ENCODE assay signal across 9 cellular contexts in genomic region chr20:23049933-23050838, GRCh38. TPM values are rescaled to one million over a fixed set of nuclear protein-coding genes. Genes with fewer than 3 reads are reported as not detected.
DNase-seq lines count a peak whose midpoint lies in the region; ATAC-seq and TF ChIP-seq lines count a peak whose summit lies in the region.
"Had no signal": no experiment of that assay in that cellular context is flagged by ENCODE, and none has a peak within 500 bp of the region (broad histone marks: within the 10 kb centered on the region; RNA-seq: fewer than 3 reads in every experiment).

No MANE protein-coding gene starts in this region.

- H3K4me1 ChIP-seq in endocrine pancreas (ENCODE audit: control insufficient read depth, insufficient read depth, low read length) (no peaks in the 10 kb centered on the region), mesodermal cell (ENCODE audit: control insufficient read depth, insufficient read depth, low read length, poor library complexity, severe bottlenecking) (peaks cover 8% of the 10 kb centered on the region), vagina (peaks cover 50% of the 10 kb centered on the region)

- H3K9me3 ChIP-seq in endocrine pancreas (ENCODE audit: control insufficient read depth, low read length) (no peaks in the 10 kb centered on the region), mesodermal cell (ENCODE audit: control insufficient read depth, low read length) (no peaks in the 10 kb centered on the region), vagina (no peaks in the 10 kb centered on the region)

- H3K4me3 ChIP-seq in endocrine pancreas (ENCODE audit: control insufficient read depth, insufficient read depth, low read length): no peak overlapping the region
- peak overlapping the region; percentile 59 for H3K4me3 ChIP-seq in mesodermal cell (ENCODE audit: extremely low read depth, insufficient read depth, low read length, poor library complexity, severe bottlenecking)
- peak overlapping the region; percentile 48 to 49 for H3K4me3 ChIP-seq in vagina

- H3K9me3 Mint-ChIP-seq in activated CD4-positive, alpha-beta memory T cell treated with anti-CD3 and anti-CD28 coated beads, Interleukin-2, amount 10 ng/mL, durations not matched to agents 7 days and 5 days: no peaks in the 10 kb centered on the region
- no peaks in the 10 kb centered on the region for H3K9me3 Mint-ChIP-seq in activated CD4-positive, alpha-beta memory T cell treated with anti-CD3 and anti-CD28 coated beads for 36 hours

- H3K9ac ChIP-seq in endocrine pancreas (ENCODE audit: control insufficient read depth, insufficient read depth, low read length): peak overlapping the region; percentile 56

- no peak for TF ChIP-seq POLR2A in vagina (IDR thresholded peaks at IDR 0.05)

- no peak overlapping the region for H3K27ac ChIP-seq in mesodermal cell (ENCODE audit: low read depth, low read length, severe bottlenecking)
- H3K27ac ChIP-seq in vagina: peak overlapping the region; percentile 67

- CTCF ChIA-PET in activated CD4-positive, alpha-beta memory T cell treated with anti-CD3 and anti-CD28 coated beads, Interleukin-2, amount 10 ng/mL, durations not matched to agents 7 days and 5 days (lab: Charles Lee): interaction anchor here (1.0 to 2.4 kb wide), 10 partner anchors 11 to 358 kb away, joined by 3 to 13 read pairs (median 4); partner anchors contain the start of gene CD93
- CTCF ChIA-PET in activated CD4-positive, alpha-beta memory T cell treated with anti-CD3 and anti-CD28 coated beads for 36 hours (lab: Charles Lee): interaction anchor here (0.9 to 1.4 kb wide), 3 partner anchors 11 to 185 kb away, joined by 3 to 5 read pairs (median 5); no protein-coding TSS in a partner anchor

- no peaks in the 10 kb centered on the region for H3K27me3 ChIP-seq in endocrine pancreas (ENCODE audit: control insufficient read depth, insufficient read depth, low read length)
- H3K27me3 ChIP-seq in vagina: no peaks in the 10 kb centered on the region

- H3K36me3 ChIP-seq in endocrine pancreas (ENCODE audit: control insufficient read depth, insufficient read depth, low read length) (no peaks in the 10 kb centered on the region), mesodermal cell (ENCODE audit: control insufficient read depth, insufficient read depth, low read length) (peaks cover 2% of the 10 kb centered on the region), vagina (no peaks in the 10 kb centered on the region)

- no peak for DNase-seq in activated CD4-positive, alpha-beta memory T cell treated with anti-CD3 and anti-CD28 coated beads, Interleukin-2, amount 10 ng/mL, durations not matched to agents 7 days and 5 days
- no peak for DNase-seq in activated CD4-positive, alpha-beta memory T cell treated with anti-CD3 and anti-CD28 coated beads for 36 hours
- DNase-seq in vagina (ENCODE audit: extremely low spot score in 2 of 2) (no peak), activated gamma-delta T cell (lab: John Stamatoyannopoulos, UW) (no peak)
- DNase-seq: naive B cell had no signal

- TF ChIP-seq CTCF in vagina (IDR thresholded peaks at IDR 0.05): no peak

- peaks cover 64% of the 10 kb centered on the region for H3K27me3 Mint-ChIP-seq in activated CD4-positive, alpha-beta memory T cell treated with anti-CD3 and anti-CD28 coated beads, Interleukin-2, amount 10 ng/mL, durations not matched to agents 7 days and 5 days
- peaks cover 34% of the 10 kb centered on the region for H3K27me3 Mint-ChIP-seq in activated CD4-positive, alpha-beta memory T cell treated with anti-CD3 and anti-CD28 coated beads for 36 hours

- no peak overlapping the region for H3K27ac Mint-ChIP-seq in activated CD4-positive, alpha-beta memory T cell treated with anti-CD3 and anti-CD28 coated beads, Interleukin-2, amount 10 ng/mL, durations not matched to agents 7 days and 5 days
- no peak overlapping the region for H3K27ac Mint-ChIP-seq in activated CD4-positive, alpha-beta memory T cell treated with anti-CD3 and anti-CD28 coated beads for 36 hours

- no peaks in the 10 kb centered on the region for H3K36me3 Mint-ChIP-seq in activated CD4-positive, alpha-beta memory T cell treated with anti-CD3 and anti-CD28 coated beads, Interleukin-2, amount 10 ng/mL, durations not matched to agents 7 days and 5 days (ENCODE audit: low read depth)
- H3K36me3 Mint-ChIP-seq in activated CD4-positive, alpha-beta memory T cell treated with anti-CD3 and anti-CD28 coated beads for 36 hours: no peaks in the 10 kb centered on the region
- H3K36me3 Mint-ChIP-seq: naive B cell had no signal

- 0 to 1% methylated on average over 38 to 49 of the region's 53 CpGs for WGBS in mesodermal cell (ENCODE audit: insufficient coverage in 2 of 2), 2 experiments

- H3K4me3 Mint-ChIP-seq in activated CD4-positive, alpha-beta memory T cell treated with anti-CD3 and anti-CD28 coated beads, Interleukin-2, amount 10 ng/mL, durations not matched to agents 7 days and 5 days: peak overlapping the region; percentile 17
- H3K4me3 Mint-ChIP-seq in activated CD4-positive, alpha-beta memory T cell treated with anti-CD3 and anti-CD28 coated beads for 36 hours: no peak overlapping the region

- intact Hi-C loops in activated CD4-positive, alpha-beta memory T cell treated with anti-CD3 and anti-CD28 coated beads for 36 hours (cut with micrococcal nuclease): loop anchor here (5.0 to 10.0 kb wide), 2 partner anchors 187 to 355 kb away; no protein-coding TSS in a partner anchor
- intact Hi-C loops in vagina (cut with DNase I): loop anchor here (10.0 kb wide), 2 partner anchors 295 to 355 kb away; no protein-coding TSS in a partner anchor

- peaks cover 9% of the 10 kb centered on the region for H3K4me1 Mint-ChIP-seq in activated CD4-positive, alpha-beta memory T cell treated with anti-CD3 and anti-CD28 coated beads, Interleukin-2, amount 10 ng/mL, durations not matched to agents 7 days and 5 days
- no peaks in the 10 kb centered on the region for H3K4me1 Mint-ChIP-seq in activated CD4-positive, alpha-beta memory T cell treated with anti-CD3 and anti-CD28 coated beads for 36 hours (ENCODE audit: low read depth)

- ATAC-seq in GM21737 (IDR thresholded peaks at IDR 0.05; ENCODE audit: unreplicated experiment): no peak
- ATAC-seq in GM21529 (IDR thresholded peaks at IDR 0.05; ENCODE audit: unreplicated experiment): no peak

- POLR2A ChIA-PET in activated CD4-positive, alpha-beta memory T cell treated with anti-CD3 and anti-CD28 coated beads, Interleukin-2, amount 10 ng/mL, durations not matched to agents 7 days and 5 days (lab: Charles Lee): interaction anchor here (1.0 kb wide), 2 partner anchors 36 to 186 kb away, joined by 3 read pairs; partner anchors contain the start of gene CD93
- POLR2A ChIA-PET in activated CD4-positive, alpha-beta memory T cell treated with anti-CD3 and anti-CD28 coated beads for 36 hours (lab: Charles Lee): no interaction called here

RNA-seq across cellular contexts. Expression of gene THBD, which starts 0.7 kb away (rescaled TPM):
- total RNA-seq in activated CD4-positive, alpha-beta memory T cell treated with anti-CD3 and anti-CD28 coated beads, Interleukin-2, amount 10 ng/mL, durations not matched to agents 7 days and 5 days: not detected
- not detected for total RNA-seq in activated CD4-positive, alpha-beta memory T cell treated with anti-CD3 and anti-CD28 coated beads for 36 hours
- polyA plus RNA-seq in mesodermal cell (2013, experiment 1 of 2): 16.4 TPM
- polyA plus RNA-seq in mesodermal cell (2013, experiment 2 of 2): 12.7 TPM
- 76.9 TPM for total RNA-seq in vagina

RNA-seq across cellular contexts. Expression of gene SSTR4, which starts 15.1 kb away (rescaled TPM):
- total RNA-seq in activated CD4-positive, alpha-beta memory T cell treated with anti-CD3 and anti-CD28 coated beads, Interleukin-2, amount 10 ng/mL, durations not matched to agents 7 days and 5 days: not detected
- total RNA-seq in activated CD4-positive, alpha-beta memory T cell treated with anti-CD3 and anti-CD28 coated beads for 36 hours: not detected
- polyA plus RNA-seq in mesodermal cell (2013, experiment 1 of 2): not detected
- not detected for polyA plus RNA-seq in mesodermal cell (2013, experiment 2 of 2)
- not detected for total RNA-seq in vagina

RNA-seq across cellular contexts. Expression of gene CD93, which starts 35.9 kb away (rescaled TPM):
- total RNA-seq in activated CD4-positive, alpha-beta memory T cell treated with anti-CD3 and anti-CD28 coated beads, Interleukin-2, amount 10 ng/mL, durations not matched to agents 7 days and 5 days: 1 to 10 TPM; 5.1 to 5.6 TPM
- total RNA-seq in activated CD4-positive, alpha-beta memory T cell treated with anti-CD3 and anti-CD28 coated beads for 36 hours: 1 to 10 TPM; 1.8 to 1.9 TPM
- 29.3 TPM for polyA plus RNA-seq in mesodermal cell (2013, experiment 1 of 2)
- polyA plus RNA-seq in mesodermal cell (2013, experiment 2 of 2): 19.4 TPM
- 45.4 TPM for total RNA-seq in vagina

Comparison
In these comparisons a context has a peak if more than half of its experiments do, and no peak if none do; other contexts are left out.
1. RNA of gene THBD, which starts 0.7 kb away (total RNA-seq): 76.9 TPM in vagina (single experiment); not detected in activated CD4-positive, alpha-beta memory T cell treated with anti-CD3 and anti-CD28 coated beads, Interleukin-2, amount 10 ng/mL, durations not matched to agents 7 days and 5 days and not detected in activated CD4-positive, alpha-beta memory T cell treated with anti-CD3 and anti-CD28 coated beads for 36 hours; every median in the first group is over 10 times any median in the second.